24 cellular contexts compared by ENCODE assay signal in the genomic region with DNA sequence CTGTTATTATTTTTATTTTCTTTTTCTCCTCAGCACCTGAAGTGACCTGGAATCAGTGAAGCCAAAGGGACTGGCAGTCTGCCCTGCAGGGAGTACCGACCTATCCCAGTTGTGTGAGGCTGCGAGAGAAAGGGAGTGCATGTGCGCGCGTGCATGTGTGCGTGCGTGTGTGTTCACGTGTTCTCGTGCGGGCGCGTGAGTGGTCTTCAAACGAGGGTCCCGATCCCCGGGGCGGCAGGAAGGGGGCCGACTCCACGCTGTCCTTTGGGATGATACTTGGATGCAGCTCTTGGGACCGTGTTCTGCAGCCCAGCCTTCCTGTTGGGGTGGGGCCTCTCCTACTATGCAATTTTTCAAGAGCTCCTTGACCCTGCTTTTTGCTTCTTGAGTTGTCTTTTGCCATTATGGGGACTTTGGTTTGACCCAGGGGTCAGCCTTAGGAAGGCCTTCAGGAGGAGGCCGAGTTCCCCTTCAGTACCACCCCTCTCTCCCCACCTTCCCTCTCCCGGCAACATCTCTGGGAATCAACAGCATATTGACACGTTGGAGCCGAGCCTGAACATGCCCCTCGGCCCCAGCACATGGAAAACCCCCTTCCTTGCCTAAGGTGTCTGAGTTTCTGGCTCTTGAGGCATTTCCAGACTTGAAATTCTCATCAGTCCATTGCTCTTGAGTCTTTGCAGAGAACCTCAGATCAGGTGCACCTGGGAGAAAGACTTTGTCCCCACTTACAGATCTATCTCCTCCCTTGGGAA.
"Had no signal": no experiment of that assay in that cellular context is flagged by ENCODE, and none has a peak within 500 bp of the region (broad histone marks: within the 10 kb centered on the region; RNA-seq: fewer than 3 reads in every experiment).

No MANE protein-coding gene starts in this region.

- DNase-seq: activated B cell treated with CpG ODN at 0.5 μM for 24 hours; activated CD4-positive, alpha-beta T cell treated with anti-CD3 and anti-CD28 coated beads, Interleukin-2, amount 50 U/mL, for 4 hours; activated gamma-delta T cell; activated naive CD4-positive, alpha-beta T cell treated with anti-CD3 and anti-CD28 coated beads, Interleukin-2, amount 10 ng/mL, durations not matched to agents 7 days and 5 days; amygdala; caudate nucleus; dermis blood vessel endothelial cell; effector CD4-positive, alpha-beta T cell; esophagus squamous epithelium; foreskin melanocyte; heart right ventricle; mesendoderm; mucosa of descending colon; stimulated activated CD4-positive, alpha-beta T cell treated with anti-CD3 and anti-CD28 coated beads, Interleukin-1b, Interleukin-23, amount 100 ng/mL, for 48 hours; stimulated activated CD4-positive, alpha-beta T cell treated with anti-CD3 and anti-CD28 coated beads, Interleukin-4, amount 100 ng/mL, for 4 hours; stimulated activated CD8-positive, alpha-beta memory T cell treated with anti-CD3 and anti-CD28 coated beads, Interleukin-4, amount 100 ng/mL, for 48 hours; stimulated activated naive B cell treated with anti-CD40 and anti-IgM and Interleukin-4, amounts not matched to agents 10 μg/mL and 1 μg/mL and 100 μg/mL, for 72 hours; stomach had no signal

- H3K9me3 ChIP-seq: esophagus squamous epithelium, heart right ventricle, mucosa of descending colon, neutrophil, ovary, stomach, tibial nerve had no signal

- ATAC-seq: heart right ventricle; mucosa of descending colon; sciatic nerve; stimulated activated naive B cell treated with anti-CD40 and anti-IgM and Interleukin-4, amounts not matched to agents 10 μg/mL and 1 μg/mL and 100 μg/mL, for 72 hours had no signal

- H3K4me1 ChIP-seq: stomach, tibial nerve had no signal

- H3K36me3 ChIP-seq: ovary had no signal

- H3K27me3 ChIP-seq: esophagus squamous epithelium, ovary, stomach, tibial nerve had no signal

- H3K27ac ChIP-seq: esophagus squamous epithelium, heart right ventricle, neutrophil, ovary, stomach, tibial nerve had no signal

- H3K4me3 ChIP-seq: esophagus squamous epithelium, heart right ventricle, lung, mucosa of descending colon, ovary, smooth muscle cell, stomach, tibial nerve had no signal
